ENCODE assay signal across 2 cellular contexts in the genomic region with DNA sequence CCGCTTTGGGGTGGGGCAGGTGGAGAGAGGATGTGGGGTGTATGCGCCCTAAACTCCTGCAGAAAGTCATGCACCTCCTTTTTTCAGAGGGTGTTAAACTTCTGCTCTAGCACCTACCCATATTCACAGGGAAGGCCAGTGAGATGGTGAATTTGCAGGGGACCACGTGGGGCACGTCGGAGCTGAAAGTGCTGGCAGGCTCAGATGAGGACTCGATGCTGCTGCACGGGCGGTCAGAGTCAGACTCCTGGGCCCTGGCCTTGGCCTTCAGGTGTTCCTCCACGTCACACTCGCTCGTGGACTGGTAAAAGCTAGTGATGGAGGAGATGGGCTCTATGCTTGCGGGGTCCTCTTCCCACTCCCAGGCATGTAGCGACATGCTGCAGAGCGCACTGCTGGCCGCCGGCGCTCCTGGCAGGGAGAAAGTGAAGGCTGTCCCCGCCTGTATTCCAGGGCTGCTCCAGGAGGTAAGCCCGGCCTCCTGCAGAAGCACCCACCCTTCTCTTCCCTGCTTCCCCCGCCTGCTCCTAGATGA.
A peak's percentile ranks its signal among the peaks of the same experiment; 100 is the strongest.
TF ChIP-seq lines count a peak whose summit lies in the region.

No MANE protein-coding gene starts in this region.

TF ChIP-seq in IMR-90, 13 proteins besides CTCF, POLR2A, EP300 and RAD21:
- TF ChIP-seq, protein P1, sequence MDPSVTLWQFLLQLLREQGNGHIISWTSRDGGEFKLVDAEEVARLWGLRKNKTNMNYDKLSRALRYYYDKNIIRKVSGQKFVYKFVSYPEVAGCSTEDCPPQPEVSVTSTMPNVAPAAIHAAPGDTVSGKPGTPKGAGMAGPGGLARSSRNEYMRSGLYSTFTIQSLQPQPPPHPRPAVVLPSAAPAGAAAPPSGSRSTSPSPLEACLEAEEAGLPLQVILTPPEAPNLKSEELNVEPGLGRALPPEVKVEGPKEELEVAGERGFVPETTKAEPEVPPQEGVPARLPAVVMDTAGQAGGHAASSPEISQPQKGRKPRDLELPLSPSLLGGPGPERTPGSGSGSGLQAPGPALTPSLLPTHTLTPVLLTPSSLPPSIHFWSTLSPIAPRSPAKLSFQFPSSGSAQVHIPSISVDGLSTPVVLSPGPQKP (IDR thresholded peaks at IDR 0.05; ENCODE audit: borderline replicate concordance, low read depth, low read length): no peak
- no peak for TF ChIP-seq RFX5 (IDR thresholded peaks at IDR 0.05; ENCODE audit: low read depth, low read length)
- no peak for TF ChIP-seq FOS (IDR thresholded peaks at IDR 0.05; ENCODE audit: low read depth, low read length)
- TF ChIP-seq, protein P2, sequence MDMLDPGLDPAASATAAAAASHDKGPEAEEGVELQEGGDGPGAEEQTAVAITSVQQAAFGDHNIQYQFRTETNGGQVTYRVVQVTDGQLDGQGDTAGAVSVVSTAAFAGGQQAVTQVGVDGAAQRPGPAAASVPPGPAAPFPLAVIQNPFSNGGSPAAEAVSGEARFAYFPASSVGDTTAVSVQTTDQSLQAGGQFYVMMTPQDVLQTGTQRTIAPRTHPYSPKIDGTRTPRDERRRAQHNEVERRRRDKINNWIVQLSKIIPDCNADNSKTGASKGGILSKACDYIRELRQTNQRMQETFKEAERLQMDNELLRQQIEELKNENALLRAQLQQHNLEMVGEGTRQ (IDR thresholded peaks at IDR 0.05; ENCODE audit: low read depth, low read length): no peak
- no peak for TF ChIP-seq CHD1 (IDR thresholded peaks at IDR 0.05; ENCODE audit: low read depth, low read length)

TF ChIP-seq in H1, 55 proteins besides CTCF, POLR2A, EP300 and RAD21:
- TF ChIP-seq, protein P3, sequence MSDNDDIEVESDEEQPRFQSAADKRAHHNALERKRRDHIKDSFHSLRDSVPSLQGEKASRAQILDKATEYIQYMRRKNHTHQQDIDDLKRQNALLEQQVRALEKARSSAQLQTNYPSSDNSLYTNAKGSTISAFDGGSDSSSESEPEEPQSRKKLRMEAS (IDR thresholded peaks at IDR 0.05): peak; percentile 92
- TF ChIP-seq SP2 (IDR thresholded peaks at IDR 0.05; ENCODE audit: low read length): no peak
- no peak for TF ChIP-seq BRCA1 (IDR thresholded peaks at IDR 0.05; ENCODE audit: low read depth, low read length)
- no peak for TF ChIP-seq MAFK (IDR thresholded peaks at IDR 0.05; ENCODE audit: low read depth, low read length)
- TF ChIP-seq EZH2 (IDR thresholded peaks at IDR 0.05; ENCODE audit: low read depth, low read length, severe bottlenecking): peak; percentile 54
- no peak for TF ChIP-seq BCL11A (IDR thresholded peaks at IDR 0.05; ENCODE audit: low read depth in 2 of 2, low read length in 2 of 2)
- TF ChIP-seq CREB1 (IDR thresholded peaks at IDR 0.05): 0 out of 2 replicates have a peak, but pooled peaks have one; percentile 6
- peak; percentile 33; the same call in 1 of the 2 replicates for TF ChIP-seq TBP (IDR thresholded peaks at IDR 0.05; ENCODE audit: low read depth, low read length)
- no peak for TF ChIP-seq RNF2 (IDR thresholded peaks at IDR 0.05; ENCODE audit: borderline replicate concordance, low read depth, low read length, missing control alignments, poor library complexity, severe bottlenecking)
- TF ChIP-seq NANOG (IDR thresholded peaks at IDR 0.05; ENCODE audit: insufficient read depth, low read depth, low read length, poor library complexity, severe bottlenecking): no peak
- TF ChIP-seq, protein P4, sequence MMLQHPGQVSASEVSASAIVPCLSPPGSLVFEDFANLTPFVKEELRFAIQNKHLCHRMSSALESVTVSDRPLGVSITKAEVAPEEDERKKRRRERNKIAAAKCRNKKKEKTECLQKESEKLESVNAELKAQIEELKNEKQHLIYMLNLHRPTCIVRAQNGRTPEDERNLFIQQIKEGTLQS (IDR thresholded peaks at IDR 0.05; ENCODE audit: insufficient read depth, low read depth, low read length): no peak
- no peak for TF ChIP-seq KDM1A (IDR thresholded peaks at IDR 0.05; ENCODE audit: borderline replicate concordance, low read length)
- no peak for TF ChIP-seq KDM5A (IDR thresholded peaks at IDR 0.05; ENCODE audit: low read length)
- no peak for TF ChIP-seq TAF1 (IDR thresholded peaks at IDR 0.05; ENCODE audit: low read depth, low read length)
- TF ChIP-seq, protein P5, sequence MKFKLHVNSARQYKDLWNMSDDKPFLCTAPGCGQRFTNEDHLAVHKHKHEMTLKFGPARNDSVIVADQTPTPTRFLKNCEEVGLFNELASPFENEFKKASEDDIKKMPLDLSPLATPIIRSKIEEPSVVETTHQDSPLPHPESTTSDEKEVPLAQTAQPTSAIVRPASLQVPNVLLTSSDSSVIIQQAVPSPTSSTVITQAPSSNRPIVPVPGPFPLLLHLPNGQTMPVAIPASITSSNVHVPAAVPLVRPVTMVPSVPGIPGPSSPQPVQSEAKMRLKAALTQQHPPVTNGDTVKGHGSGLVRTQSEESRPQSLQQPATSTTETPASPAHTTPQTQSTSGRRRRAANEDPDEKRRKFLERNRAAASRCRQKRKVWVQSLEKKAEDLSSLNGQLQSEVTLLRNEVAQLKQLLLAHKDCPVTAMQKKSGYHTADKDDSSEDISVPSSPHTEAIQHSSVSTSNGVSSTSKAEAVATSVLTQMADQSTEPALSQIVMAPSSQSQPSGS (IDR thresholded peaks at IDR 0.05; ENCODE audit: low read length): no peak
- TF ChIP-seq HDAC6 (IDR thresholded peaks at IDR 0.05; ENCODE audit: low read depth, low read length): no peak
- TF ChIP-seq, protein P6, sequence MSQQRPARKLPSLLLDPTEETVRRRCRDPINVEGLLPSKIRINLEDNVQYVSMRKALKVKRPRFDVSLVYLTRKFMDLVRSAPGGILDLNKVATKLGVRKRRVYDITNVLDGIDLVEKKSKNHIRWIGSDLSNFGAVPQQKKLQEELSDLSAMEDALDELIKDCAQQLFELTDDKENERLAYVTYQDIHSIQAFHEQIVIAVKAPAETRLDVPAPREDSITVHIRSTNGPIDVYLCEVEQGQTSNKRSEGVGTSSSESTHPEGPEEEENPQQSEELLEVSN (IDR thresholded peaks at IDR 0.05): 0 out of 2 replicates have a peak, but pooled peaks have one; percentile 28
- no peak for TF ChIP-seq POU5F1 (IDR thresholded peaks at IDR 0.05; ENCODE audit: low read depth, low read length)
- TF ChIP-seq CTBP2 (IDR thresholded peaks at IDR 0.05; ENCODE audit: borderline replicate concordance, insufficient read depth, insufficient read length, low read length): no peak
- no peak for TF ChIP-seq JUND (IDR thresholded peaks at IDR 0.05; ENCODE audit: low read length)
- no peak for TF ChIP-seq SIN3A (conservative IDR thresholded peaks at IDR 0.05 in 1 of 2, IDR thresholded peaks at IDR 0.05 in 1 of 2; ENCODE audit: low read depth in 1 of 2, low read length in 2 of 2)
- no peak for TF ChIP-seq SRF (IDR thresholded peaks at IDR 0.05; ENCODE audit: low read depth, low read length)
- no peak for TF ChIP-seq YY1 (IDR thresholded peaks at IDR 0.05; ENCODE audit: low read depth, low read length)
- TF ChIP-seq KDM4A (IDR thresholded peaks at IDR 0.05; ENCODE audit: low read depth, low read length, severe bottlenecking): no peak
